ENCODE assay signal across 18 cellular contexts in genomic region chr4:186642530-186642929, GRCh38.
DNase-seq lines count a peak whose midpoint lies in the region; ATAC-seq and TF ChIP-seq lines count a peak whose summit lies in the region.
"Had no signal": no experiment of that assay in that cellular context is flagged by ENCODE, and none has a peak within 500 bp of the region (broad histone marks: within the 10 kb centered on the region; RNA-seq: fewer than 3 reads in every experiment).

No MANE protein-coding gene starts in this region.

- DNase-seq in Calu3 (no peak), NB4 (ENCODE audit: low read depth) (peak; percentile 2), chondrocyte (ENCODE audit: low spot score) (no peak), SIG-M5 (lab: John Stamatoyannopoulos, UW) (no peak), erythroblast (lab: John Stamatoyannopoulos, UW) (no peak)
- DNase-seq: CD4-positive, CD25-positive, alpha-beta regulatory T cell; DMS53; NCI-H1436; NCI-H2029; NCI-H2227 treated with DMSO at 0.1 percent for 48 hours; NCI-H524; SW 1271 had no signal

- H3K4me1 Mint-ChIP-seq in Calu3 (ENCODE audit: low read depth, unreplicated experiment) (peaks cover 48% of the 10 kb centered on the region), chondrocyte (ENCODE audit: low read depth) (peaks cover 33% of the 10 kb centered on the region), nephron (peaks cover 28% of the 10 kb centered on the region)
- H3K4me1 Mint-ChIP-seq: B cell; CD4-positive, CD25-positive, alpha-beta regulatory T cell had no signal

- H3K27me3 Mint-ChIP-seq in Calu3 (ENCODE audit: unreplicated experiment) (no peaks in the 10 kb centered on the region), chondrocyte (ENCODE audit: low read depth) (no peaks in the 10 kb centered on the region), nephron (ENCODE audit: low read depth) (no peaks in the 10 kb centered on the region)
- H3K27me3 Mint-ChIP-seq: B cell had no signal

- H3K27ac Mint-ChIP-seq in Calu3 (ENCODE audit: unreplicated experiment) (peak overlapping the region; percentile 6), chondrocyte (ENCODE audit: unreplicated experiment) (peak overlapping the region; percentile 50), nephron (peak overlapping the region; percentile 69 to 95 (median 77))
- H3K27ac Mint-ChIP-seq: B cell; CD4-positive, CD25-positive, alpha-beta regulatory T cell had no signal

- intact Hi-C loops in Calu3 (cut with micrococcal nuclease; ENCODE audit: unreplicated experiment), result no loop called here

- no TSS peak for BruUV-seq in Calu3 (replicated peaks; lab: Mats Ljungman, UMichigan)

- TF ChIP-seq CTCF in Calu3 (IDR thresholded peaks at IDR 0.05; ENCODE audit: unreplicated experiment), result no peak
- no peak for TF ChIP-seq CTCF in NB4 (IDR thresholded peaks at IDR 0.05; ENCODE audit: low read depth, low read length)
- no peak for TF ChIP-seq CTCF in chondrocyte (IDR thresholded peaks at IDR 0.05)
- TF ChIP-seq CTCF in nephron (IDR thresholded peaks at IDR 0.05; ENCODE audit: unreplicated experiment in 3 of 3), result no peak

- CTCF ChIA-PET in Calu3 (lab: Charles Lee), result no interaction called here

- no peaks in the 10 kb centered on the region for H3K9me3 Mint-ChIP-seq in Calu3 (ENCODE audit: low read depth, unreplicated experiment)
- no peaks in the 10 kb centered on the region for H3K9me3 Mint-ChIP-seq in chondrocyte (ENCODE audit: low read depth)
- no peaks in the 10 kb centered on the region for H3K9me3 Mint-ChIP-seq in nephron

- H3K4me3 Mint-ChIP-seq in Calu3 (ENCODE audit: low read depth, unreplicated experiment) (no peak overlapping the region), chondrocyte (ENCODE audit: unreplicated experiment) (no peak overlapping the region), nephron (peak overlapping the region in 1 of 3 experiments; percentile 0)
- H3K4me3 Mint-ChIP-seq: B cell; CD4-positive, CD25-positive, alpha-beta regulatory T cell had no signal

- H3K36me3 Mint-ChIP-seq in Calu3 (ENCODE audit: insufficient read depth, unreplicated experiment), result peaks cover 35% of the 10 kb centered on the region
- H3K36me3 Mint-ChIP-seq in chondrocyte (ENCODE audit: low read depth), result peaks cover 27% of the 10 kb centered on the region
- H3K36me3 Mint-ChIP-seq in nephron (ENCODE audit: low read depth), result peaks cover 52% of the 10 kb centered on the region
- H3K36me3 Mint-ChIP-seq: CD4-positive, CD25-positive, alpha-beta regulatory T cell had no signal

- no peak overlapping the region for H3K4me3 ChIP-seq in NB4 (ENCODE audit: low read depth, low read length)
- H3K4me3 ChIP-seq: K562, SJSA1 had no signal

- ATAC-seq in HG02623 (IDR thresholded peaks at IDR 0.05; ENCODE audit: unreplicated experiment) (no peak), HG02642 (IDR thresholded peaks at IDR 0.05; ENCODE audit: poor library complexity, unreplicated experiment) (no peak)
- ATAC-seq: K562 had no signal

- TF ChIP-seq POLR2A in NB4 (IDR thresholded peaks at IDR 0.05; ENCODE audit: extremely low read depth, insufficient read length) (no peak), erythroblast (IDR thresholded peaks at IDR 0.05; ENCODE audit: low read length) (no peak)

Comparison
In these comparisons a context has a peak if more than half of its experiments do, and no peak if none do; other contexts are left out.
1. H3K27ac Mint-ChIP-seq: peak in every context shown above with its lines; median percentile 77 in nephron; 50 in chondrocyte; 6 in Calu3.